In genomic region chr3:27699067-27699466, GRCh38 we compare ENCODE assay signal across 22 cellular contexts. TPM values are rescaled to one million over a fixed set of nuclear protein-coding genes. Genes with fewer than 3 reads are reported as not detected.
DNase-seq lines count a peak whose midpoint lies in the region; ATAC-seq lines count a peak whose summit lies in the region.
"Had no signal": no experiment of that assay in that cellular context is flagged by ENCODE, and none has a peak within 500 bp of the region (broad histone marks: within the 10 kb centered on the region; RNA-seq: fewer than 3 reads in every experiment).

No MANE protein-coding gene starts in this region.

- no peak overlapping the region for H3K4me3 Mint-ChIP-seq in stimulated activated memory B cell treated with anti-CD40 and anti-IgM and Interleukin-4, amounts not matched to agents 10 μg/mL and 1 μg/mL and 100 μg/mL, for 72 hours
- H3K4me3 Mint-ChIP-seq: activated naive CD8-positive, alpha-beta T cell treated with anti-CD3 and anti-CD28 coated beads, Interleukin-2, amount 10 ng/mL, durations not matched to agents 7 days and 5 days; CD4-positive, alpha-beta memory T cell; stimulated activated naive CD8-positive, alpha-beta T cell treated with anti-CD3 and anti-CD28 coated beads, Interleukin-15, amount 100 ng/mL, for 72 hours had no signal

- H3K36me3 Mint-ChIP-seq in stimulated activated memory B cell treated with anti-CD40 and anti-IgM and Interleukin-4, amounts not matched to agents 10 μg/mL and 1 μg/mL and 100 μg/mL, for 72 hours = no peaks in the 10 kb centered on the region
- H3K36me3 Mint-ChIP-seq: activated naive CD8-positive, alpha-beta T cell treated with anti-CD3 and anti-CD28 coated beads, Interleukin-2, amount 10 ng/mL, durations not matched to agents 7 days and 5 days; CD4-positive, alpha-beta memory T cell had no signal

- peaks cover 14% of the 10 kb centered on the region for H3K4me1 Mint-ChIP-seq in stimulated activated memory B cell treated with anti-CD40 and anti-IgM and Interleukin-4, amounts not matched to agents 10 μg/mL and 1 μg/mL and 100 μg/mL, for 72 hours
- H3K4me1 Mint-ChIP-seq: activated naive CD8-positive, alpha-beta T cell treated with anti-CD3 and anti-CD28 coated beads, Interleukin-2, amount 10 ng/mL, durations not matched to agents 7 days and 5 days; CD4-positive, alpha-beta memory T cell; stimulated activated naive CD8-positive, alpha-beta T cell treated with anti-CD3 and anti-CD28 coated beads, Interleukin-15, amount 100 ng/mL, for 72 hours had no signal

- H3K27me3 Mint-ChIP-seq in stimulated activated memory B cell treated with anti-CD40 and anti-IgM and Interleukin-4, amounts not matched to agents 10 μg/mL and 1 μg/mL and 100 μg/mL, for 72 hours = no peaks in the 10 kb centered on the region
- H3K27me3 Mint-ChIP-seq: CD4-positive, alpha-beta memory T cell; stimulated activated naive CD8-positive, alpha-beta T cell treated with anti-CD3 and anti-CD28 coated beads, Interleukin-15, amount 100 ng/mL, for 72 hours had no signal

- no peak overlapping the region for H3K27ac Mint-ChIP-seq in stimulated activated memory B cell treated with anti-CD40 and anti-IgM and Interleukin-4, amounts not matched to agents 10 μg/mL and 1 μg/mL and 100 μg/mL, for 72 hours
- H3K27ac Mint-ChIP-seq: activated naive CD8-positive, alpha-beta T cell treated with anti-CD3 and anti-CD28 coated beads, Interleukin-2, amount 10 ng/mL, durations not matched to agents 7 days and 5 days; activated T-helper 2 cell treated with anti-CD3 and anti-CD28 coated beads, Interferon-gamma antibody, Interleukin-2, Interleukin-4, amounts not matched to agents 10 μg/mL and 5 μg/mL and 100 μg/mL, durations not matched to agents 14 hours and 24 hours and 36 hours; CD4-positive, alpha-beta memory T cell; stimulated activated naive CD8-positive, alpha-beta T cell treated with anti-CD3 and anti-CD28 coated beads, Interleukin-15, amount 100 ng/mL, for 72 hours had no signal

- ATAC-seq in GM19372 (IDR thresholded peaks at IDR 0.05; ENCODE audit: low read depth, unreplicated experiment) (peak; percentile 61), HG02885 (IDR thresholded peaks at IDR 0.05; ENCODE audit: poor library complexity, unreplicated experiment) (peak; percentile 64), GM21619 (IDR thresholded peaks at IDR 0.05; ENCODE audit: unreplicated experiment) (no peak)
- peak; percentile 79 for ATAC-seq in stimulated activated memory B cell treated with anti-CD40 and anti-IgM and Interleukin-4, amounts not matched to agents 10 μg/mL and 1 μg/mL and 100 μg/mL, for 72 hours
- ATAC-seq: esophagus mucosa; stimulated activated naive CD8-positive, alpha-beta T cell treated with anti-CD3 and anti-CD28 coated beads, Interleukin-15, amount 100 ng/mL, for 72 hours had no signal

- H3K9me3 Mint-ChIP-seq in stimulated activated memory B cell treated with anti-CD40 and anti-IgM and Interleukin-4, amounts not matched to agents 10 μg/mL and 1 μg/mL and 100 μg/mL, for 72 hours = peaks cover 4% of the 10 kb centered on the region

- DNase-seq in MV-4-11 (lab: John Stamatoyannopoulos, UW) (peak; percentile 65), mesenteric fat pad (ENCODE audit: low spot score) (no peak)
- DNase-seq in activated CD4-positive, alpha-beta T cell treated with anti-CD3 and anti-CD28 coated beads, Interleukin-2, amount 50 U/mL, for 1 hour = no peak
- DNase-seq: activated naive CD8-positive, alpha-beta T cell treated with anti-CD3 and anti-CD28 coated beads, Interleukin-2, amount 10 ng/mL, durations not matched to agents 7 days and 5 days; CD4-positive, alpha-beta memory T cell; effector memory CD4-positive, alpha-beta T cell; GF-D8; NCI-H1930; NCI-H226; NCI-H82; occipital lobe; retina; RPMI8226; stimulated activated CD4-positive, alpha-beta T cell treated with anti-CD3 and anti-CD28 coated beads, Interleukin-4, amount 100 ng/mL, for 1 hour; stimulated activated naive CD8-positive, alpha-beta T cell treated with anti-CD3 and anti-CD28 coated beads, Interleukin-15, amount 100 ng/mL, for 72 hours had no signal

RNA-seq across cellular contexts. Expression of gene EOMES, which starts 23.1 kb away (rescaled TPM):
- 0.42 TPM for total RNA-seq in mesenteric fat pad
- total RNA-seq: chondrocyte had no signal
